ENCODE assay signal across 8 cellular contexts in genomic region chr21:29849735-29850176, GRCh38.
DNase-seq lines count a peak whose midpoint lies in the region; ATAC-seq and TF ChIP-seq lines count a peak whose summit lies in the region.

No MANE protein-coding gene starts in this region.

- H2AFZ ChIP-seq in OCI-LY7 (ENCODE audit: low read length), result peak overlapping the region; percentile 72
- no peak overlapping the region for H2AFZ ChIP-seq in osteoblast (ENCODE audit: low read length)

- no peak overlapping the region for H3K4me2 ChIP-seq in OCI-LY7 (ENCODE audit: low read length)
- H3K4me2 ChIP-seq in osteoblast (ENCODE audit: insufficient read depth, low read length), result no peak overlapping the region

- no peaks in the 10 kb centered on the region for H3K9me3 Mint-ChIP-seq in activated T-cell treated with anti-CD3 and anti-CD28 coated beads, Interleukin-2, amount 50 U/mL, for 4 hours

- 0 out of 2 replicates have a peak, but pooled peaks cover 3% of the 10 kb centered on the region for H3K9me2 ChIP-seq in OCI-LY7 (ENCODE audit: insufficient read depth, low read length)

- H3K79me2 ChIP-seq in OCI-LY7 (ENCODE audit: insufficient read depth, low read depth, low read length) (no peaks in the 10 kb centered on the region), osteoblast (ENCODE audit: insufficient read depth, low read length) (no peaks in the 10 kb centered on the region)

- no peaks in the 10 kb centered on the region for H3K4me1 Mint-ChIP-seq in activated T-cell treated with anti-CD3 and anti-CD28 coated beads, Interleukin-2, amount 50 U/mL, for 4 hours (ENCODE audit: low read depth)

- DNase-seq in GF-D8 (lab: John Stamatoyannopoulos, UW) (peak; percentile 2), HuH-7.5 (ENCODE audit: low spot score) (peak; percentile 8), OCI-LY7 (ENCODE audit: low spot score) (peak; percentile 70), foreskin fibroblast (peak; percentile 34 to 80), osteoblast (ENCODE audit: insufficient read length, low spot score, missing footprints) (no peak), aorta (peak in 1 of 2 donors; percentile 50)
- peak; percentile 5 for DNase-seq in activated T-cell treated with anti-CD3 and anti-CD28 coated beads, Interleukin-2, amount 50 U/mL, for 4 hours

- H3K9me3 ChIP-seq in OCI-LY7 (ENCODE audit: low read length), result no peaks in the 10 kb centered on the region
- H3K9me3 ChIP-seq in osteoblast (ENCODE audit: low read depth, low read length), result no peaks in the 10 kb centered on the region
- no peaks in the 10 kb centered on the region for H3K9me3 ChIP-seq in aorta (ENCODE audit: control insufficient read depth, low read length)

- peaks cover 8% of the 10 kb centered on the region for H3K27me3 Mint-ChIP-seq in activated T-cell treated with anti-CD3 and anti-CD28 coated beads, Interleukin-2, amount 50 U/mL, for 4 hours (ENCODE audit: low read depth)

- WGBS in aorta, 2 donors, result 42 to 45% methylated on average over 6 of the region's 6 CpGs

- H3K4me1 ChIP-seq in OCI-LY7 (ENCODE audit: insufficient read depth, low read length, poor library complexity, severe bottlenecking) (no peaks in the 10 kb centered on the region), osteoblast (ENCODE audit: insufficient read depth, low read length) (no peaks in the 10 kb centered on the region), aorta (ENCODE audit: control insufficient read depth in 1 of 2, insufficient read depth in 2 of 2, low read length in 2 of 2) (no peaks in the 10 kb centered on the region)

- H3K27ac ChIP-seq in OCI-LY7 (ENCODE audit: low read depth, low read length, poor library complexity, severe bottlenecking) (no peak overlapping the region), osteoblast (ENCODE audit: low read depth, low read length) (no peak overlapping the region), aorta (ENCODE audit: low read depth in 1 of 2, low read length in 2 of 2) (no peak overlapping the region)

- no peaks in the 10 kb centered on the region for H3K36me3 Mint-ChIP-seq in activated T-cell treated with anti-CD3 and anti-CD28 coated beads, Interleukin-2, amount 50 U/mL, for 4 hours (ENCODE audit: insufficient read depth)

- peak; percentile 88 for TF ChIP-seq CTCF in OCI-LY7 (conservative IDR thresholded peaks at IDR 0.05; ENCODE audit: low read length)
- TF ChIP-seq CTCF in foreskin fibroblast (IDR thresholded peaks at IDR 0.05; ENCODE audit: low read depth, low read length), result peak; percentile 80
- TF ChIP-seq CTCF in osteoblast (IDR thresholded peaks at IDR 0.05; ENCODE audit: extremely low read depth, low read depth, low read length), result peak; percentile 78

- H3K36me3 ChIP-seq in OCI-LY7 (ENCODE audit: insufficient read depth, low read length) (no peaks in the 10 kb centered on the region), osteoblast (ENCODE audit: insufficient read depth, low read length) (no peaks in the 10 kb centered on the region), aorta (ENCODE audit: control insufficient read depth in 1 of 2, insufficient read depth in 2 of 2, low read length in 1 of 2) (no peaks in the 10 kb centered on the region)

- POLR2A ChIA-PET in OCI-LY7 (lab: Charles Lee), result interaction anchor here (0.5 to 0.7 kb wide), 3 partner anchors 98 to 371 kb away, joined by 3 to 4 read pairs (median 3); no protein-coding TSS in a partner anchor

- ATAC-seq in GM21737 (IDR thresholded peaks at IDR 0.05; ENCODE audit: unreplicated experiment) (peak; percentile 97), aorta (ENCODE audit: low FRiP score) (peak; percentile 83)
- peak; percentile 83 to 94 for ATAC-seq in activated T-cell treated with anti-CD3 and anti-CD28 coated beads, Interleukin-2, amount 50 U/mL, for 4 hours

- no peak overlapping the region for H3K4me3 Mint-ChIP-seq in activated T-cell treated with anti-CD3 and anti-CD28 coated beads, Interleukin-2, amount 50 U/mL, for 4 hours

- BruUV-seq in OCI-LY7 (replicated peaks; lab: Mats Ljungman, UMichigan), result no TSS peak

- H4K20me1 ChIP-seq in OCI-LY7 (ENCODE audit: insufficient read depth, low read length) (no peaks in the 10 kb centered on the region), osteoblast (ENCODE audit: insufficient read depth, low read length) (no peaks in the 10 kb centered on the region)

- CTCF ChIA-PET in OCI-LY7 (lab: Charles Lee; ENCODE audit: unreplicated experiment), result interaction anchor here (1.1 kb wide), 1 partner anchor 126 kb away, joined by 3 read pairs; no protein-coding TSS in a partner anchor

- intact Hi-C loops in OCI-LY7 (cut with micrococcal nuclease; ENCODE audit: unreplicated experiment), result loop anchor here (1.0 to 10.0 kb wide), 3 partner anchors 373 to 759 kb away; no protein-coding TSS in a partner anchor
- intact Hi-C loops in aorta (cut with DNase I), result loop anchor here (2.0 to 10.0 kb wide), 4 partner anchors 373 to 765 kb away; no protein-coding TSS in a partner anchor

- no peak overlapping the region for H3K4me3 ChIP-seq in OCI-LY7 (ENCODE audit: low read depth, low read length, poor library complexity, severe bottlenecking)
- H3K4me3 ChIP-seq in foreskin fibroblast (ENCODE audit: low read depth in 1 of 2, low read length in 2 of 2), result no peak overlapping the region
- H3K4me3 ChIP-seq in osteoblast (ENCODE audit: insufficient read depth, low read length), result no peak overlapping the region
- no peak overlapping the region for H3K4me3 ChIP-seq in aorta (ENCODE audit: low read length in 2 of 2)

- H3K27me3 ChIP-seq in osteoblast (ENCODE audit: insufficient read depth, low read length), result no peaks in the 10 kb centered on the region
- no peaks in the 10 kb centered on the region for H3K27me3 ChIP-seq in aorta (ENCODE audit: control insufficient read depth in 1 of 2, insufficient read depth in 2 of 2, low read length in 1 of 2)
